Comparison of ENCODE assay signal across 16 cellular contexts in genomic region chr1:205595435-205595834, GRCh38. TPM values are rescaled to one million over a fixed set of nuclear protein-coding genes. Genes with fewer than 3 reads are reported as not detected.
DNase-seq lines count a peak whose midpoint lies in the region; ATAC-seq, FAIRE-seq and TF ChIP-seq lines count a peak whose summit lies in the region.
"Had no signal": no experiment of that assay in that cellular context is flagged by ENCODE, and none has a peak within 500 bp of the region (broad histone marks: within the 10 kb centered on the region; RNA-seq: fewer than 3 reads in every experiment).

No MANE protein-coding gene starts in this region.

- H2AFZ ChIP-seq in HepG2 (ENCODE audit: low read length): no peak overlapping the region
- no peak overlapping the region for H2AFZ ChIP-seq in OCI-LY7 (ENCODE audit: low read length)
- H2AFZ ChIP-seq: GM23338 had no signal

- H3K79me2 ChIP-seq in HepG2 (ENCODE audit: insufficient read depth, low read length): no peaks in the 10 kb centered on the region
- peaks cover 5% of the 10 kb centered on the region; the same call in 1 of the 2 replicates for H3K79me2 ChIP-seq in OCI-LY7 (ENCODE audit: insufficient read depth, low read depth, low read length)

- no peak for TF ChIP-seq EP300 in HepG2 (IDR thresholded peaks at IDR 0.05; ENCODE audit: low read depth in 2 of 2, low read length in 2 of 2)
- no peak for TF ChIP-seq EP300 in HepG2 (CRISPR knock-in tag; IDR thresholded peaks at IDR 0.05; ENCODE audit: borderline replicate concordance)

- no peak overlapping the region for H3K9ac ChIP-seq in HepG2 (ENCODE audit: insufficient read depth, low read depth, low read length)

- peaks cover 7 to 9% of the 10 kb centered on the region in 2 experiments; a peak in 3 of 5 replicates for H3K36me3 ChIP-seq in HepG2 (replicated peaks in 1 of 2; ENCODE audit: control insufficient read depth in 1 of 2, insufficient read depth in 2 of 2, low read length in 2 of 2)
- H3K36me3 ChIP-seq in right lobe of liver: no peaks in the 10 kb centered on the region
- peaks cover 49% of the 10 kb centered on the region for H3K36me3 ChIP-seq in OCI-LY7 (ENCODE audit: insufficient read depth, low read length)
- no peaks in the 10 kb centered on the region for H3K36me3 ChIP-seq in body of pancreas (replicated peaks in 1 of 2; ENCODE audit: insufficient read depth in 1 of 2, low read depth in 2 of 2)
- no peaks in the 10 kb centered on the region for H3K36me3 ChIP-seq in aorta (ENCODE audit: control insufficient read depth in 1 of 2, insufficient read depth in 2 of 2, low read length in 1 of 2)
- H3K36me3 ChIP-seq: cardiac muscle cell, neutrophil had no signal

- 87% methylated on average over 2 of the region's 2 CpGs for WGBS in HepG2 (ENCODE audit: low lambda C conversion rate)
- WGBS in right lobe of liver (ENCODE audit: insufficient coverage, low coverage, low lambda C conversion rate, missing lambda C conversion rate): 37% methylated on average over 2 of the region's 2 CpGs
- WGBS in body of pancreas, 2 donors: 58 to 77% methylated on average over 2 of the region's 2 CpGs
- 88 to 92% methylated on average over 2 of the region's 2 CpGs for WGBS in aorta, 2 donors

- H3K9me3 ChIP-seq in HepG2 (ENCODE audit: low read length) (no peaks in the 10 kb centered on the region), right lobe of liver (no peaks in the 10 kb centered on the region), OCI-LY7 (ENCODE audit: low read length) (no peaks in the 10 kb centered on the region), body of pancreas (no peaks in the 10 kb centered on the region), aorta (ENCODE audit: control insufficient read depth, low read length) (no peaks in the 10 kb centered on the region)
- H3K9me3 ChIP-seq: gastroesophageal sphincter, neutrophil, upper lobe of left lung had no signal

- H3K4me3 ChIP-seq in HepG2 (replicated peaks in 1 of 3; ENCODE audit: insufficient read depth in 1 of 3, low read depth in 2 of 3, low read length in 3 of 3) (no peak overlapping the region), right lobe of liver (no peak overlapping the region), OCI-LY7 (ENCODE audit: low read depth, low read length, poor library complexity, severe bottlenecking) (peak overlapping the region; percentile 26), body of pancreas (no peak overlapping the region), aorta (ENCODE audit: low read length in 2 of 2) (no peak overlapping the region)
- H3K4me3 ChIP-seq: cardiac muscle cell, gastroesophageal sphincter, GM23338, upper lobe of left lung had no signal

- H4K20me1 ChIP-seq in HepG2 (ENCODE audit: insufficient read depth, low read length): no peaks in the 10 kb centered on the region
- no peaks in the 10 kb centered on the region for H4K20me1 ChIP-seq in OCI-LY7 (ENCODE audit: insufficient read depth, low read length)

- no peak for TF ChIP-seq RAD21 in HepG2 (CRISPR knock-in tag; IDR thresholded peaks at IDR 0.05)

- H3K4me2 ChIP-seq in HepG2 (ENCODE audit: low read depth, low read length) (no peak overlapping the region), OCI-LY7 (ENCODE audit: low read length) (peak overlapping the region; percentile 68)
- H3K4me2 ChIP-seq: GM23338 had no signal

- no peaks in the 10 kb centered on the region for H3K9me2 ChIP-seq in OCI-LY7 (ENCODE audit: insufficient read depth, low read length)

- no peak for FAIRE-seq in HepG2 (lab: Jason Lieb, UNC)

- TF ChIP-seq POLR2A in HepG2 (IDR thresholded peaks at IDR 0.05; ENCODE audit: insufficient read depth in 1 of 2, low read depth in 2 of 2, low read length in 2 of 2): no peak
- TF ChIP-seq POLR2A in right lobe of liver (IDR thresholded peaks at IDR 0.05): no peak
- TF ChIP-seq POLR2A in body of pancreas (IDR thresholded peaks at IDR 0.05): no peak

- BruUV-seq in HepG2 (replicated peaks; lab: Mats Ljungman, UMichigan) (no TSS peak), OCI-LY7 (replicated peaks; lab: Mats Ljungman, UMichigan) (no TSS peak)

- DNase-seq in HepG2 (ENCODE audit: low spot score) (no peak), right lobe of liver (no peak), OCI-LY7 (ENCODE audit: low spot score) (peak; percentile 87), epithelial cell of prostate (ENCODE audit: low read depth, low spot score) (no peak), ureter (ENCODE audit: low spot score) (peak; percentile 36), islet precursor cell (no peak), body of pancreas (no peak), aorta (no peak)
- DNase-seq: activated CD4-positive, alpha-beta T cell treated with anti-CD3 and anti-CD28 coated beads, Interleukin-2, amount 50 U/mL, for 1 hour; activated naive CD4-positive, alpha-beta T cell treated with anti-CD3 and anti-CD28 coated beads, Interleukin-2, amount 10 ng/mL, durations not matched to agents 7 days and 5 days; stimulated activated CD4-positive, alpha-beta T cell treated with anti-CD3 and anti-CD28 coated beads, Interleukin-4, amount 100 ng/mL, for 24 hours; upper lobe of left lung had no signal

- no peak overlapping the region for H3K27ac ChIP-seq in HepG2 (ENCODE audit: extremely low read length, insufficient read depth, low read length)
- no peak overlapping the region for H3K27ac ChIP-seq in right lobe of liver
- H3K27ac ChIP-seq in OCI-LY7 (ENCODE audit: low read depth, low read length, poor library complexity, severe bottlenecking): peak overlapping the region; percentile 93
- H3K27ac ChIP-seq in epithelial cell of prostate: peak overlapping the region; percentile 59
- no peak overlapping the region for H3K27ac ChIP-seq in body of pancreas
- no peak overlapping the region for H3K27ac ChIP-seq in aorta (ENCODE audit: low read depth in 1 of 2, low read length in 2 of 2)
- H3K27ac ChIP-seq: cardiac muscle cell, gastroesophageal sphincter, neutrophil, upper lobe of left lung had no signal

- TF ChIP-seq CTCF in HepG2 (CRISPR knock-in tag; IDR thresholded peaks at IDR 0.05): no peak
- no peak for TF ChIP-seq CTCF in right lobe of liver (IDR thresholded peaks at IDR 0.05)
- no peak for TF ChIP-seq CTCF in OCI-LY7 (conservative IDR thresholded peaks at IDR 0.05; ENCODE audit: low read length)
- TF ChIP-seq CTCF in body of pancreas (IDR thresholded peaks at IDR 0.05): no peak

- ATAC-seq in HepG2: no peak
- no peak for ATAC-seq in right lobe of liver
- ATAC-seq in body of pancreas: no peak
- no peak for ATAC-seq in aorta (ENCODE audit: low FRiP score)
- ATAC-seq: gastroesophageal sphincter, GM23338 had no signal

- 0 out of 5 replicates have a peak, but pooled peaks cover 0 to 3% of the 10 kb centered on the region in 2 experiments for H3K27me3 ChIP-seq in HepG2 (ENCODE audit: control insufficient read depth in 1 of 2, insufficient read depth in 2 of 2, low read length in 2 of 2)
- H3K27me3 ChIP-seq in right lobe of liver: no peaks in the 10 kb centered on the region
- H3K27me3 ChIP-seq in body of pancreas: no peaks in the 10 kb centered on the region
- H3K27me3 ChIP-seq in aorta (ENCODE audit: control insufficient read depth in 1 of 2, insufficient read depth in 2 of 2, low read length in 1 of 2): no peaks in the 10 kb centered on the region
- H3K27me3 ChIP-seq: cardiac muscle cell, gastroesophageal sphincter, neutrophil, upper lobe of left lung had no signal

- POLR2A ChIA-PET in HepG2 (lab: Yijun Ruan, JAX) (interaction anchor here (3.3 kb wide), 1 partner anchor 36 kb away, joined by 14 read pairs; the partner anchor contains the start of gene ELK4), OCI-LY7 (lab: Charles Lee) (interaction anchor here (0.6 to 10.4 kb wide), 12 partner anchors 13 to 82 kb away, joined by 3 to 183 read pairs (median 4); partner anchors contain the start of gene ELK4)

- H3K4me1 ChIP-seq in HepG2 (ENCODE audit: insufficient read depth, low read length): peaks cover 23% of the 10 kb centered on the region
- peaks cover 0 to 9% (median 0%) of the 10 kb centered on the region in 4 donors for H3K4me1 ChIP-seq in right lobe of liver
- peaks cover 67% of the 10 kb centered on the region for H3K4me1 ChIP-seq in OCI-LY7 (ENCODE audit: insufficient read depth, low read length, poor library complexity, severe bottlenecking)
- H3K4me1 ChIP-seq in body of pancreas: peaks cover 26% of the 10 kb centered on the region
- no peaks in the 10 kb centered on the region for H3K4me1 ChIP-seq in aorta (ENCODE audit: control insufficient read depth in 1 of 2, insufficient read depth in 2 of 2, low read length in 2 of 2)

- intact Hi-C loops in HepG2 (cut with micrococcal nuclease; ENCODE audit: unreplicated experiment) (loop anchor here (1.0 kb wide), 1 partner anchor 108 kb away; no protein-coding TSS in a partner anchor), right lobe of liver (cut with DNase I) (no loop called here), OCI-LY7 (cut with micrococcal nuclease; ENCODE audit: unreplicated experiment) (no loop called here), body of pancreas (cut with DNase I) (loop anchor here (10.0 kb wide), 1 partner anchor 119 kb away; no protein-coding TSS in a partner anchor), aorta (cut with DNase I) (no loop called here)

- CTCF ChIA-PET in HepG2 (lab: Yijun Ruan, JAX; ENCODE audit: low intra/inter-chr PET ratio, low total read pairs): no interaction called here
- CTCF ChIA-PET in OCI-LY7 (lab: Charles Lee; ENCODE audit: unreplicated experiment): interaction anchor here (0.5 to 1.7 kb wide), 5 partner anchors 37 to 91 kb away, joined by 3 to 5 read pairs (median 3); partner anchors contain the start of genes CDK18 and ELK4

- in situ Hi-C loops in HepG2 (cut with HindIII; ENCODE audit: extremely low pct_ligation_motif_present, low pct_unique_long_range_greater_than_20kb): no loop called here

RNA-seq across cellular contexts. Expression of gene ELK4, which starts 36.4 kb away (rescaled TPM):
- total RNA-seq in HepG2 (2016; rRNA removed; fragmentation: Illumina TruSeq; extraction: Trizol) (13.1 and 15.0 TPM in 2 replicates), right lobe of liver (10 to 100 TPM; 15.1 to 39.2 (median 26.9) TPM), OCI-LY7 (2022) (82.7 and 88.3 TPM in 2 replicates), ureter (88.7 TPM), body of pancreas (10 to 100 TPM; 16.6 to 17.8 TPM), aorta (10 to 100 TPM; 66.1 to 90.4 TPM)
- total RNA-seq in HepG2 (2016; cell fraction: cytosol; rRNA removed; fragmentation: Illumina TruSeq; extraction: Trizol; ENCODE audit: low read depth): 17.4 and 18.2 TPM in 2 replicates
- total RNA-seq in HepG2 (2016; cell fraction: insoluble cytoplasmic fraction; rRNA removed; fragmentation: Illumina TruSeq; extraction: Trizol): 12.5 and 14.4 TPM in 2 replicates
- total RNA-seq in HepG2 (2016; cell fraction: membrane; rRNA removed; fragmentation: Illumina TruSeq; extraction: Trizol): 27.6 and 35.3 TPM in 2 replicates
- 14.7 and 15.8 TPM in 2 replicates for total RNA-seq in HepG2 (2016; cell fraction: nucleus; rRNA removed; fragmentation: Illumina TruSeq; extraction: Trizol)
- polyA plus RNA-seq in HepG2 (2011; rRNA removed) (6.8 and 8.3 TPM in 2 replicates), aorta (1 to 10 TPM; 6.0 to 6.5 TPM)
- polyA plus RNA-seq in HepG2 (2011; cell fraction: cytosol; rRNA removed): 2.3 and 3.5 TPM in 2 replicates
- polyA plus RNA-seq in HepG2 (2011; cell fraction: nucleus; rRNA removed): 11.0 and 12.1 TPM in 2 replicates
- polyA plus RNA-seq in HepG2 (2012): 9.9 and 11.2 TPM in 2 replicates
- polyA plus RNA-seq in HepG2 (2016; cell fraction: cytosol; fragmentation: Illumina TruSeq; extraction: Trizol; ENCODE audit: low read depth): 9.0 and 9.8 TPM in 2 replicates
- 12.2 TPM in 2 replicates for polyA plus RNA-seq in HepG2 (2016; cell fraction: insoluble cytoplasmic fraction; fragmentation: Illumina TruSeq; extraction: Trizol; ENCODE audit: low read depth)
- polyA plus RNA-seq in HepG2 (2016; cell fraction: membrane; fragmentation: Illumina TruSeq; extraction: Trizol; ENCODE audit: low read depth): 15.0 TPM in 2 replicates
- polyA plus RNA-seq in HepG2 (2016; cell fraction: nucleus; fragmentation: Illumina TruSeq; extraction: Trizol; ENCODE audit: insufficient read depth, low read depth): 20.1 and 20.3 TPM in 2 replicates
- polyA minus RNA-seq in HepG2 (2011; rRNA and poly(A)+ RNA removed; ENCODE audit: low replicate concordance): 12.0 and 30.8 TPM in 2 replicates
- 11.9 and 12.8 TPM in 2 replicates for polyA minus RNA-seq in HepG2 (2011; cell fraction: cytosol; rRNA and poly(A)+ RNA removed)
- polyA minus RNA-seq in HepG2 (2011; cell fraction: nucleus; rRNA and poly(A)+ RNA removed): 21.0 and 22.3 TPM in 2 replicates
- total RNA-seq in OCI-LY7 (2014; rRNA removed; shearing (Covaris generic)): 26.4 and 29.1 TPM in 2 replicates

Comparison
In these comparisons a context has a peak if more than half of its experiments do, and no peak if none do; other contexts are left out.
1. intact Hi-C loops: an anchor here in HepG2 (1.0 kb wide) and body of pancreas (10.0 kb wide); none called in right lobe of liver, OCI-LY7 and aorta.
2. DNase-seq: peak in OCI-LY7 (single experiment) and ureter (single experiment); none in HepG2 (single experiment), right lobe of liver (0 of 3), epithelial cell of prostate (single experiment), islet precursor cell (single experiment), body of pancreas (0 of 4) and aorta (0 of 2).
3. H3K27ac ChIP-seq: peak in OCI-LY7 (single experiment) and epithelial cell of prostate (single experiment); none in HepG2 (single experiment), right lobe of liver (0 of 3), body of pancreas (0 of 4) and aorta (0 of 2).